ENCODE assay signal across 8 cellular contexts in genomic region chr6:130885392-130886192, GRCh38. TPM values are rescaled to one million over a fixed set of nuclear protein-coding genes. Genes with fewer than 3 reads are reported as not detected.
DNase-seq lines count a peak whose midpoint lies in the region; ATAC-seq lines count a peak whose summit lies in the region.

No MANE protein-coding gene starts in this region.

- H3K27ac ChIP-seq in CD8-positive, alpha-beta memory T cell (ENCODE audit: low read depth, low read length) = no peak overlapping the region
- no peak overlapping the region for H3K27ac ChIP-seq in mesendoderm (ENCODE audit: low read depth, low read length)

- no peaks in the 10 kb centered on the region for H3K4me1 Mint-ChIP-seq in CD8-positive, alpha-beta memory T cell

- no peak overlapping the region for H3K4me2 ChIP-seq in mesendoderm (ENCODE audit: low read length)

- H3K9ac ChIP-seq in mesendoderm (ENCODE audit: low read length) = no peak overlapping the region

- H3K27me3 Mint-ChIP-seq in CD8-positive, alpha-beta memory T cell = no peaks in the 10 kb centered on the region

- no peaks in the 10 kb centered on the region for H3K27me3 ChIP-seq in CD8-positive, alpha-beta memory T cell (ENCODE audit: insufficient read depth, low read length, poor library complexity, severe bottlenecking)
- H3K27me3 ChIP-seq in mesendoderm (ENCODE audit: insufficient read depth, low read length, poor library complexity) = no peaks in the 10 kb centered on the region

- no peak overlapping the region for H3K4ac ChIP-seq in mesendoderm (ENCODE audit: low read depth, low read length)

- H3K79me2 ChIP-seq in mesendoderm (ENCODE audit: control insufficient read depth, insufficient read depth, low read length) = no peaks in the 10 kb centered on the region

- H3K4me3 ChIP-seq in CD8-positive, alpha-beta memory T cell (ENCODE audit: low read length) = no peak overlapping the region
- no peak overlapping the region for H3K4me3 ChIP-seq in mesendoderm (ENCODE audit: low read length)

- peak; percentile 83 for ATAC-seq in GM19328 (IDR thresholded peaks at IDR 0.05; ENCODE audit: unreplicated experiment)
- peak; percentile 71 for ATAC-seq in HG03457 (IDR thresholded peaks at IDR 0.05; ENCODE audit: unreplicated experiment)

- no peak overlapping the region for H3K56ac ChIP-seq in mesendoderm (ENCODE audit: low read length)

- no peaks in the 10 kb centered on the region for H3K4me1 ChIP-seq in CD8-positive, alpha-beta memory T cell (ENCODE audit: insufficient read depth, low read length)
- H3K4me1 ChIP-seq in mesendoderm (ENCODE audit: control insufficient read depth, low read depth, low read length) = no peaks in the 10 kb centered on the region

- H3K36me3 Mint-ChIP-seq in CD8-positive, alpha-beta memory T cell = peaks cover 0 to 3% (median 2%) of the 10 kb centered on the region in 3 donors

- H2BK5ac ChIP-seq in mesendoderm (ENCODE audit: low read length) = no peak overlapping the region

- H3K36me3 ChIP-seq in CD8-positive, alpha-beta memory T cell (ENCODE audit: insufficient read depth, low read length) = no peaks in the 10 kb centered on the region
- no peaks in the 10 kb centered on the region for H3K36me3 ChIP-seq in mesendoderm (ENCODE audit: control insufficient read depth, insufficient read depth, low read length)

- H2BK120ac ChIP-seq in mesendoderm (ENCODE audit: low read depth, low read length) = no peak overlapping the region

- no peaks in the 10 kb centered on the region for H3K9me3 Mint-ChIP-seq in CD8-positive, alpha-beta memory T cell

- no peak overlapping the region for H3K27ac Mint-ChIP-seq in CD8-positive, alpha-beta memory T cell

- H2AK5ac ChIP-seq in mesendoderm (ENCODE audit: low read length) = no peak overlapping the region

- no peak overlapping the region for H2BK15ac ChIP-seq in mesendoderm (replicated peaks; ENCODE audit: low read depth)

- H4K5ac ChIP-seq in mesendoderm (ENCODE audit: low read length) = no peak overlapping the region

- no peaks in the 10 kb centered on the region for H3K79me1 ChIP-seq in mesendoderm (ENCODE audit: low read length)

- peak; percentile 32 to 77 (median 62) for DNase-seq in CD8-positive, alpha-beta memory T cell
- peak; percentile 90 for DNase-seq in NCI-H82 (lab: John Stamatoyannopoulos, UW)
- peak; percentile 65 to 76 for DNase-seq in activated CD4-positive, alpha-beta T cell treated with anti-CD3 and anti-CD28 coated beads, Interleukin-2, amount 50 U/mL, for 48 hours
- peak; percentile 62 for DNase-seq in effector CD8-positive, alpha-beta T cell (lab: John Stamatoyannopoulos, UW)
- peak; percentile 85 for DNase-seq in mesendoderm
- peak; percentile 75 for DNase-seq in stimulated activated CD8-positive, alpha-beta memory T cell treated with anti-CD3 and anti-CD28 coated beads, Interleukin-4, amount 100 ng/mL, for 48 hours

- H3K23ac ChIP-seq in mesendoderm (ENCODE audit: low read length) = no peak overlapping the region

- no peak overlapping the region for H4K8ac ChIP-seq in mesendoderm (ENCODE audit: low read depth, low read length)

- POLR2A ChIA-PET in CD8-positive, alpha-beta memory T cell (lab: Charles Lee) = no interaction called here

- no peaks in the 10 kb centered on the region for H3K9me3 ChIP-seq in CD8-positive, alpha-beta memory T cell (ENCODE audit: low read length)

- CTCF ChIA-PET in CD8-positive, alpha-beta memory T cell (lab: Charles Lee) = interaction anchor here (0.7 to 5.9 kb wide), 29 partner anchors 8 to 1024 kb away, joined by 3 to 83 read pairs (median 4); partner anchors contain the start of gene MED23

- H3K4me3 Mint-ChIP-seq in CD8-positive, alpha-beta memory T cell = no peak overlapping the region

- H3K18ac ChIP-seq in mesendoderm (ENCODE audit: low read length) = no peak overlapping the region

- WGBS in mesendoderm (ENCODE audit: extremely low coverage, insufficient coverage, low lambda C conversion rate) = no CpG with 5 or more reads among the region's 4 CpGs

RNA-seq across cellular contexts. Expression of gene SMLR1, which starts 58.4 kb away (rescaled TPM):
- not detected for total RNA-seq in CD8-positive, alpha-beta memory T cell
- not detected for polyA plus RNA-seq in CD8-positive, alpha-beta memory T cell
- polyA plus RNA-seq in mesendoderm (2013, experiment 1 of 2) = not detected
- not detected for polyA plus RNA-seq in mesendoderm (2013, experiment 2 of 2)
